Comparison of ENCODE assay signal across 23 cellular contexts in genomic region chr16:24943471-24943870, GRCh38.
"Had no signal": no experiment of that assay in that cellular context is flagged by ENCODE, and none has a peak within 500 bp of the region (broad histone marks: within the 10 kb centered on the region; RNA-seq: fewer than 3 reads in every experiment).

No MANE protein-coding gene starts in this region.

- H3K27me3 ChIP-seq: SJSA1 had no signal

- H3K4me3 Mint-ChIP-seq: activated CD4-positive, alpha-beta T cell treated with anti-CD3 and anti-CD28 coated beads for 36 hours; activated CD8-positive, alpha-beta T cell treated with anti-CD3 and anti-CD28 coated beads for 36 hours; activated T-cell treated with anti-CD3 and anti-CD28 coated beads, Interleukin-2, amount 50 U/mL, for 72 hours; brain; T-helper 17 cell had no signal

- ATAC-seq: activated CD4-positive, alpha-beta T cell treated with anti-CD3 and anti-CD28 coated beads for 36 hours; activated CD8-positive, alpha-beta T cell treated with anti-CD3 and anti-CD28 coated beads for 36 hours; activated T-cell treated with anti-CD3 and anti-CD28 coated beads, Interleukin-2, amount 50 U/mL, for 72 hours; PC-3; SK-N-SH treated with all-trans-retinoic acid at 6 μM for 48 hours; T-helper 17 cell had no signal

- H3K9me3 Mint-ChIP-seq: activated CD8-positive, alpha-beta T cell treated with anti-CD3 and anti-CD28 coated beads for 36 hours; activated T-cell treated with anti-CD3 and anti-CD28 coated beads, Interleukin-2, amount 50 U/mL, for 72 hours; activated T-helper 2 cell treated with anti-CD3 and anti-CD28 coated beads, Interferon-gamma antibody, Interleukin-2, Interleukin-4, amounts not matched to agents 10 μg/mL and 5 μg/mL and 100 μg/mL, durations not matched to agents 14 hours and 24 hours and 36 hours; brain had no signal

- H3K4me1 Mint-ChIP-seq: brain had no signal

- H3K27ac ChIP-seq: SJSA1 had no signal

- H3K4me3 ChIP-seq: SJSA1 had no signal

- H3K27ac Mint-ChIP-seq: activated CD4-positive, alpha-beta T cell treated with anti-CD3 and anti-CD28 coated beads for 36 hours; activated CD8-positive, alpha-beta T cell treated with anti-CD3 and anti-CD28 coated beads for 36 hours; activated T-cell treated with anti-CD3 and anti-CD28 coated beads, Interleukin-2, amount 50 U/mL, for 72 hours; activated T-helper 2 cell treated with anti-CD3 and anti-CD28 coated beads, Interferon-gamma antibody, Interleukin-2, Interleukin-4, amounts not matched to agents 10 μg/mL and 5 μg/mL and 100 μg/mL, durations not matched to agents 14 hours and 24 hours and 36 hours; brain; T-helper 17 cell had no signal

- DNase-seq: activated CD4-positive, alpha-beta T cell treated with anti-CD3 and anti-CD28 coated beads for 36 hours; activated CD4-positive, CD25-positive, alpha-beta regulatory T cell; activated CD8-positive, alpha-beta memory T cell treated with anti-CD3 and anti-CD28 coated beads, Interleukin-2, amount 50 U/mL, for 4 hours; activated CD8-positive, alpha-beta T cell treated with anti-CD3 and anti-CD28 coated beads for 36 hours; activated gamma-delta T cell treated with Interleukin-2 at 50 U/mL for 16 hours; activated naive CD4-positive, alpha-beta T cell treated with anti-CD3 and anti-CD28 coated beads, Interleukin-2, amount 50 U/mL, for 16 hours; activated T-cell treated with anti-CD3 and anti-CD28 coated beads, Interleukin-2, amount 50 U/mL, for 72 hours; amygdala; Karpas-422; NCI-H1105 treated with DMSO at 0.1 percent for 48 hours; NCI-H1436 treated with DMSO at 0.1 percent for 48 hours; NCI-H187 treated with DMSO at 0.1 percent for 48 hours; NCI-H2081 treated with DMSO at 0.1 percent for 48 hours; NCI-H446; NCI-H524; SHP77; T-helper 17 cell; T-helper 9 cell had no signal

- H3K4me1 ChIP-seq: SJSA1 had no signal

- H3K27me3 Mint-ChIP-seq: activated CD4-positive, alpha-beta T cell treated with anti-CD3 and anti-CD28 coated beads for 36 hours; activated CD8-positive, alpha-beta T cell treated with anti-CD3 and anti-CD28 coated beads for 36 hours; brain; T-helper 17 cell had no signal

- H3K9me3 ChIP-seq: SJSA1 had no signal
